In the genomic region with DNA sequence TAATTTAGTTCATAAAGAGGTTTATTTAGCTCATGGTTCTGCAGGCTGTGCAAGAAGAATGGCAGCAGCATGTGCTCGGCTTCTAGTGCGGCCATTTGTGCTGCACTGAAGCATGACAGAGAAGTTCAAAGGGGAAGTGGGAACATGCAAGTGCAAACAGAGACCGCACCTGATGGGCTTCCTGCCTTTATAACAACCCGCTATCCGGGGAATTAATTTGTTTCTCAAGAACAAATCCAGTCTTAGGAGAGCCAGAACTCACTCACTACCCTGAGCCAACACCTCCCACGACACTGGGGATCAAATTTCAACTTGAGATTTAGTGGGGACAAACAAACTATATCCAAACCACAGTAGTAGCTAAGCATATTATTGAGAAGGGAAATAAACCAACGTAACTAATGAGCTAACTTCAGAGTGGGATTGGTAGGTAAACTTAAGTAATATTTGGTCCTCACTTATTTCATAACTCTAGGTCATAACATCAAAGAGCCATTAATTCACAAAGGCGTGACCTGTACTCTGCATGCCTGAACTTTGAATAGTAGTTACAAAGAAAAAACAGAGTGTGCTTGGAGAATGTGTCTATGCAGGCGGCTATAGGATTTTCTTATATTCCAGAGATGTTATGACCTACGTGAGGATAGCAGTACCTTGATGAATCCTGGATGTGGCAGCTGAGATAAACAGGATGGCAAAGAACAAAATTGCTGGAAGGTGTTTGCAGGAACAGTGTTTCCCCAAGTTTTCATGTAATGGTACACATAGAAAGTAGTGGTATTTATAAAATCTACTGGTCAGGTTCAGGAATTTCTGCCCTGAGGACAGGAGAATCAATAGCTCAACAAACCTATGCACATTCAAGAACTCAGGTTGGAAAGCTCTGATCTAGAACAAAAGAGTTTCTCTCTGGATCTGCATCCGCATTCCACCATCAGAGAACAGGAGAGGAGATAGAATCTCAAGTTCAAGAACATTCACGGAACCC, we compare ENCODE assay signal across 1 cellular context.
A peak's percentile ranks its signal among the peaks of the same experiment; 100 is the strongest.
TF ChIP-seq lines count a peak whose summit lies in the region.

No MANE protein-coding gene starts in this region.

TF ChIP-seq in HepG2, 621 proteins besides CTCF, POLR2A, EP300 and RAD21 (continued from another document):
- TF ChIP-seq NCOA2 (CRISPR knock-in tag; IDR thresholded peaks at IDR 0.05), result peak; percentile 47; the same call in 1 of the 2 replicates
- no peak for TF ChIP-seq CAMTA2 (CRISPR knock-in tag; IDR thresholded peaks at IDR 0.05; ENCODE audit: borderline replicate concordance)
- TF ChIP-seq GATAD2A (CRISPR knock-in tag; IDR thresholded peaks at IDR 0.05), result no peak; the same call in none of the 2 replicates
